ENCODE assay signal across 8 cellular contexts in genomic region chr19:44071824-44072542, GRCh38. TPM values are rescaled to one million over a fixed set of nuclear protein-coding genes. Genes with fewer than 3 reads are reported as not detected.
DNase-seq lines count a peak whose midpoint lies in the region; ATAC-seq and TF ChIP-seq lines count a peak whose summit lies in the region.

ZNF284 (plus strand) TSS chr19:44072159; CDS start chr19:44076390, 4,231 bp downstream.

- peaks cover 28% of the 10 kb centered on the region for H3K36me3 Mint-ChIP-seq in activated naive CD4-positive, alpha-beta T cell treated with anti-CD3 and anti-CD28 coated beads for 36 hours (ENCODE audit: low read depth)

- DNase-seq in DMS153 treated with DMSO at 0.1 percent for 48 hours (lab: John Stamatoyannopoulos, UW; ENCODE audit: unreplicated experiment) (peak; percentile 88), Kasumi-1 (lab: John Stamatoyannopoulos, UW) (peak; percentile 96 to 97), SK-MEL-5 (ENCODE audit: low read depth, low spot score) (peak; percentile 90), substantia nigra (lab: John Stamatoyannopoulos, UW) (peak; percentile 39 to 95 (median 81))
- peak; percentile 87 for DNase-seq in activated naive CD4-positive, alpha-beta T cell treated with anti-CD3 and anti-CD28 coated beads for 36 hours

- no peak for TF ChIP-seq CTCF in gastroesophageal sphincter (IDR thresholded peaks at IDR 0.05)
- TF ChIP-seq CTCF in neutrophil (IDR thresholded peaks at IDR 0.05), result no peak

- H3K4me1 ChIP-seq in gastroesophageal sphincter, result peaks cover 4 to 15% (median 5%) of the 10 kb centered on the region in 3 donors
- peaks cover 12 to 15% of the 10 kb centered on the region in 2 experiments for H3K4me1 ChIP-seq in neutrophil (ENCODE audit: control insufficient read depth in 1 of 2, insufficient read depth in 1 of 2, low read depth in 1 of 2, low read length in 1 of 2)

- in situ Hi-C loops in SK-MEL-5 (cut with HindIII; ENCODE audit: low pct_unique_long_range_greater_than_20kb, low sequenced_read_pairs), result no loop called here

- H3K36me3 ChIP-seq in gastroesophageal sphincter (peaks cover 0 to 20% of the 10 kb centered on the region in 2 donors), neutrophil (no peaks in the 10 kb centered on the region)

- peak within 1 kb of the TSS; percentile 86 for H3K4me3 Mint-ChIP-seq in activated naive CD4-positive, alpha-beta T cell treated with anti-CD3 and anti-CD28 coated beads for 36 hours

- H3K27me3 Mint-ChIP-seq in activated naive CD4-positive, alpha-beta T cell treated with anti-CD3 and anti-CD28 coated beads for 36 hours (ENCODE audit: low read depth), result no peaks in the 10 kb centered on the region

- 0% methylated on average over 9 to 23 of the region's 40 CpGs for WGBS in gastroesophageal sphincter (ENCODE audit: low coverage in 1 of 2), 2 donors

- TF ChIP-seq POLR2A in gastroesophageal sphincter (IDR thresholded peaks at IDR 0.05), result no peak

- no peaks in the 10 kb centered on the region for H3K27me3 ChIP-seq in gastroesophageal sphincter
- no peaks in the 10 kb centered on the region for H3K27me3 ChIP-seq in neutrophil

- H3K9me3 Mint-ChIP-seq in activated naive CD4-positive, alpha-beta T cell treated with anti-CD3 and anti-CD28 coated beads for 36 hours, result peaks cover 27% of the 10 kb centered on the region

- intact Hi-C loops in activated naive CD4-positive, alpha-beta T cell treated with anti-CD3 and anti-CD28 coated beads for 36 hours (cut with micrococcal nuclease), result loop anchor here (1.0 to 5.0 kb wide), 8 partner anchors 20 to 245 kb away; partner anchors contain the start of genes ZNF223, ZNF224, ZNF225 and ZNF227

- CTCF ChIA-PET in activated naive CD4-positive, alpha-beta T cell treated with anti-CD3 and anti-CD28 coated beads for 36 hours (lab: Charles Lee), result no interaction called here

- peak within 1 kb of the TSS; percentile 13 for H3K27ac Mint-ChIP-seq in activated naive CD4-positive, alpha-beta T cell treated with anti-CD3 and anti-CD28 coated beads for 36 hours

- H3K4me3 ChIP-seq in gastroesophageal sphincter (peak within 1 kb of the TSS; percentile 58 to 62), neutrophil (ENCODE audit: low read depth in 1 of 2, low read length in 1 of 2) (peak within 1 kb of the TSS; percentile 66 to 72)

- H3K9me3 ChIP-seq in gastroesophageal sphincter, result peaks cover 0 to 37% (median 0%) of the 10 kb centered on the region in 3 donors
- peaks cover 5% of the 10 kb centered on the region for H3K9me3 ChIP-seq in neutrophil

- no peak for TF ChIP-seq EP300 in gastroesophageal sphincter (IDR thresholded peaks at IDR 0.05)

- H3K4me1 Mint-ChIP-seq in activated naive CD4-positive, alpha-beta T cell treated with anti-CD3 and anti-CD28 coated beads for 36 hours (ENCODE audit: low read depth), result peaks cover 19% of the 10 kb centered on the region

- ATAC-seq in GM21717 (IDR thresholded peaks at IDR 0.05; ENCODE audit: unreplicated experiment) (peak; percentile 85), gastroesophageal sphincter (peak; percentile 99)

- H3K27ac ChIP-seq in gastroesophageal sphincter, result peak within 1 kb of the TSS in 3 of 4 donors; percentile 71 to 77 (median 71)
- no peak within 1 kb of the TSS for H3K27ac ChIP-seq in neutrophil
- H3K27ac ChIP-seq in substantia nigra (ENCODE audit: low read depth, low read length, poor library complexity, severe bottlenecking), result peak within 1 kb of the TSS; percentile 13

RNA-seq across cellular contexts. Expression of gene ZNF284, which starts in this region (rescaled TPM):
- 3.2 and 3.5 TPM in 2 replicates for total RNA-seq in SK-MEL-5 (2014; rRNA removed; shearing (Covaris generic))
- 0.96 and 1.1 TPM in 2 replicates for polyA plus RNA-seq in SK-MEL-5 (2015; cell fraction: cytosol; rRNA removed)
- polyA plus RNA-seq in SK-MEL-5 (2015; cell fraction: nucleus; rRNA removed), result 7.5 and 8.1 TPM in 2 replicates
- under 1 TPM; 0.76 to 0.86 TPM for total RNA-seq in activated naive CD4-positive, alpha-beta T cell treated with anti-CD3 and anti-CD28 coated beads for 36 hours
- total RNA-seq in gastroesophageal sphincter, result 1 to 10 TPM; 2.0 to 2.5 (median 2.4) TPM

Comparison
In these comparisons a context has a peak if more than half of its experiments do, and no peak if none do; other contexts are left out.
1. Peak in DNase-seq in activated naive CD4-positive, alpha-beta T cell treated with anti-CD3 and anti-CD28 coated beads for 36 hours; RNA of the gene not detected or under 1 TPM.